Comparison of ENCODE assay signal across 8 cellular contexts in the genomic region with DNA sequence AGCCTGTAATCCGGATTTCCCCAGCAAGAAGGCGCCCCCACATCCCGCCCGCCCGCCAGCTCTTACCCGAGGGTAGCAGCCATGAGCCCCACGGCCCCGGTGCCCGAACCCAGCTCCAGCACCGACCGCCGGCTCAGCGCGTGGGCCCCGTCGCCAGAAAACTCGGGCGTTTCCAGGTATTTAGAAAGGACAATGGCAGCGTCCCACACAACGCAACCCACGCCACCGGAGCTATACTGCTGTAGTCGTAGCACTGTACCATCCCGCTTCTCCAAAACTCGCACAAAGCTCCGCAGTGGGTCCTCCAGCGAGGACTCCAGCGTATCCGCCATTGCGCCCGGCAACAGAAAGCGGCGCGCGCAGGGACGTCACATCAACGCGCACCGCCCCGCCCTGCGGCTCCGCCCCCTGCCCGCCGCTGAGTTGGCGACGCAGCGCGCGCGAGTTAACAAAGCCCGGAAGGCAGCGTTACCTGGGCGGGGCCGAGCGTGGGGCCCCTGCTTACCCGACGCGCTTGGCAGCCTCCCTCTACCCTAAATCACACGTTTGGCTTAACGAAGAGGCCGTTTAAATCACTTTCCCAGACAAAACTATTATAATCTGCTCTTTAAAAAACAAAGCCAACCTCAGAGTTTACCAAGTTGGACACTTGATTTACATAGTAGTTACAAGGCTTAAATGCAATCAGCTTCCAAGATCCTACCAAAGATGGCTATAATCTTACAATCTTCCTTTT. TPM values are rescaled to one million over a fixed set of nuclear protein-coding genes. Genes with fewer than 3 reads are reported as not detected.
A peak's percentile ranks its signal among the peaks of the same experiment; 100 is the strongest.
DNase-seq lines count a peak whose midpoint lies in the region; ATAC-seq lines count a peak whose summit lies in the region.

Gene VCPKMT (minus strand): TSS at position 352 of the 736 bp plus-strand sequence. CDS start 20 bp downstream, at position 332.

- H3K36me3 Mint-ChIP-seq in IgD-negative memory B cell: peaks cover 4% of the 10 kb centered on the region

- H3K27me3 Mint-ChIP-seq in IgD-negative memory B cell: no peaks in the 10 kb centered on the region

- peak within 1 kb of the TSS; percentile 91 to 97 (median 96) for H3K4me3 Mint-ChIP-seq in IgD-negative memory B cell

- DNase-seq in DMS153 (lab: John Stamatoyannopoulos, UW) (peak; percentile 81), OCI-M1 (lab: John Stamatoyannopoulos, UW) (peak; percentile 94), activated T-cell treated with anti-CD3 and anti-CD28 coated beads for 24 hours (ENCODE audit: low read depth) (peak; percentile 93), epithelial cell of prostate (ENCODE audit: low read depth, low spot score) (peak; percentile 40)
- peak; percentile 95 to 97 for DNase-seq in stimulated activated CD8-positive, alpha-beta memory T cell treated with anti-CD3 and anti-CD28 coated beads, Interleukin-2, amount 100 ng/mL, for 48 hours (ENCODE audit: low read depth in 2 of 2)

- peak within 1 kb of the TSS; percentile 83 for H3K4me3 ChIP-seq in mononuclear cell (ENCODE audit: low read length)

- peaks cover 25 to 28% (median 25%) of the 10 kb centered on the region in 3 donors for H3K4me1 Mint-ChIP-seq in IgD-negative memory B cell

- ATAC-seq in GM21576 (IDR thresholded peaks at IDR 0.05; ENCODE audit: unreplicated experiment): peak; percentile 93

- peak within 1 kb of the TSS; percentile 95 to 98 (median 98) for H3K27ac Mint-ChIP-seq in IgD-negative memory B cell

- peaks cover 17% of the 10 kb centered on the region for H3K4me1 ChIP-seq in mononuclear cell (ENCODE audit: insufficient read depth, low read length)

- H3K27me3 ChIP-seq in mononuclear cell (ENCODE audit: insufficient read depth, low read length): no peaks in the 10 kb centered on the region

- H3K9me3 Mint-ChIP-seq in IgD-negative memory B cell: no peaks in the 10 kb centered on the region

- peak within 1 kb of the TSS; percentile 63 for H3K27ac ChIP-seq in epithelial cell of prostate

- H3K9me3 ChIP-seq in mononuclear cell (ENCODE audit: low read depth, low read length): no peaks in the 10 kb centered on the region

RNA-seq across cellular contexts. Expression of gene VCPKMT, which starts in this region (rescaled TPM):
- polyA plus RNA-seq in IgD-negative memory B cell: 14.0 TPM
- 18.5 TPM for total RNA-seq in mononuclear cell

Comparison
In these comparisons a context has a peak if more than half of its experiments do, and no peak if none do; other contexts are left out.
1. Peak in every context shown above with its lines: DNase-seq, ATAC-seq, H3K4me3 ChIP-seq and H3K27ac ChIP-seq.
2. DNase-seq: peak in every context shown above with its lines; median percentile 96 in stimulated activated CD8-positive, alpha-beta memory T cell treated with anti-CD3 and anti-CD28 coated beads, Interleukin-2, amount 100 ng/mL, for 48 hours; 94 in OCI-M1; 93 in activated T-cell treated with anti-CD3 and anti-CD28 coated beads for 24 hours; 81 in DMS153; 40 in epithelial cell of prostate.